In genomic region chr19:50835785-50836542, GRCh38 we compare ENCODE assay signal across 1 cellular context.
TF ChIP-seq lines count a peak whose summit lies in the region.

No MANE protein-coding gene starts in this region.

TF ChIP-seq in HEK293, 187 proteins besides CTCF, POLR2A, EP300 and RAD21 (continued from another document):
- TF ChIP-seq ZSCAN18 (tag by site-specific recombination; IDR thresholded peaks at IDR 0.05) (no peak; the same call in 1 of the 2 replicates), ZNF302 (tag by site-specific recombination; IDR thresholded peaks at IDR 0.05; ENCODE audit: low read depth) (no peak), ZNF529 (tag by site-specific recombination; IDR thresholded peaks at IDR 0.05; ENCODE audit: insufficient replicate concordance) (no peak), ZNF223 (tag by site-specific recombination; IDR thresholded peaks at IDR 0.05) (no peak)
